Comparison of ENCODE assay signal across 34 cellular contexts in the genomic region with DNA sequence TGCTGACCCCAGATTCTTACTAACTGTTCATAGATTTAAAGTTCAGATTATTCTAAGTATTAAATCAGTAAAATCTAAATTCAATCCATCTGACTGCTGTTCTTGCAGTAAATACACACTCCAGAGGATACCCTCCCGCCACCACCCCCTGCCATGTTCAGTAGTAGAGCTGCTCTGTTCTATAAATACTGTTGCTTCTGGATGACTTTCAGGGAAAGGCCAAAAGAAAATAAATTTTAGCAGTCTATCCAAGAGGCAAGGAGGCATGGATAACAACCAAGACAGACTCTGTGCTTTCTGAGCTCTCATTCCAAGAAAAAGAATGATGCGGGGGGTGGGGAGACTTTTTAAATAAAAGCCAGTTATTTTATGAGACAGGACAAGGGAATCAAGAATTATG.
A peak's percentile ranks its signal among the peaks of the same experiment; 100 is the strongest.
DNase-seq lines count a peak whose midpoint lies in the region; ATAC-seq and TF ChIP-seq lines count a peak whose summit lies in the region.
"Had no signal": no experiment of that assay in that cellular context is flagged by ENCODE, and none has a peak within 500 bp of the region (broad histone marks: within the 10 kb centered on the region; RNA-seq: fewer than 3 reads in every experiment).

No MANE protein-coding gene starts in this region.

- H3K79me2 ChIP-seq in SK-N-SH (ENCODE audit: insufficient read depth), result peaks cover 55% of the 10 kb centered on the region
- H3K79me2 ChIP-seq: hepatocyte had no signal

- H3K9me3 ChIP-seq in SK-N-SH (no peaks in the 10 kb centered on the region), aorta (ENCODE audit: control insufficient read depth, low read length) (no peaks in the 10 kb centered on the region)
- H3K9me3 ChIP-seq: right lobe of liver, upper lobe of left lung had no signal

- no peak for TF ChIP-seq RAD21 in SK-N-SH (IDR thresholded peaks at IDR 0.05; ENCODE audit: low read length)

- no peaks in the 10 kb centered on the region for H4K20me1 ChIP-seq in SK-N-SH (ENCODE audit: insufficient read depth)
- H4K20me1 ChIP-seq: BLaER1 treated with 17β-estradiol and CSF1 and Interleukin-3, amounts not matched to agents 10 nM and 100 nM had no signal

- DNase-seq in SK-N-SH, result peak; percentile 30
- DNase-seq in fibroblast of the aortic adventitia (ENCODE audit: low read depth), result peak; percentile 37
- peak; percentile 34 for DNase-seq in medulla oblongata (ENCODE audit: extremely low spot score)
- no peak for DNase-seq in aorta
- no peak for DNase-seq in stimulated activated CD4-positive, alpha-beta T cell treated with anti-CD3 and anti-CD28 coated beads, Interleukin-4, amount 100 ng/mL, for 4 hours
- DNase-seq in stimulated activated naive CD4-positive, alpha-beta T cell (lab: John Stamatoyannopoulos, UW), result no peak
- no peak for DNase-seq in sciatic nerve (ENCODE audit: low spot score)
- DNase-seq: activated CD4-positive, alpha-beta T cell treated with anti-CD3 and anti-CD28 coated beads for 48 hours; activated effector memory CD4-positive, alpha-beta T cell treated with Interleukin-2 at 50 U/mL for 16 hours; activated T-cell treated with anti-CD3 and anti-CD28 coated beads, Interleukin-2, amount 50 U/mL, for 1 hour; central memory CD4-positive, alpha-beta T cell; COR-L47; DMS53; endodermal cell; foreskin melanocyte; Kasumi-1; left colon; mesenchymal stem cell; NCI-H1436; NCI-H2081; NCI-H2227 treated with DMSO at 0.1 percent for 48 hours; NCI-H748 treated with DMSO at 0.1 percent for 48 hours; posterior cingulate gyrus; right lobe of liver; SHP77 treated with DMSO at 0.1 percent for 48 hours; stimulated activated CD4-positive, alpha-beta T cell treated with anti-CD3 and anti-CD28 coated beads, Interleukin-4, amount 100 ng/mL, for 1 hour; T-helper 9 cell; upper lobe of left lung had no signal

- H3K27ac ChIP-seq in SK-N-SH (ENCODE audit: low read depth in 2 of 2, low read length in 1 of 2) (no peak overlapping the region), aorta (ENCODE audit: low read depth in 1 of 2, low read length in 2 of 2) (no peak overlapping the region)
- H3K27ac ChIP-seq: 22Rv1; BLaER1 treated with 17β-estradiol and CSF1 and Interleukin-3, amounts not matched to agents 10 nM and 100 nM; hepatocyte; right lobe of liver; upper lobe of left lung; VCaP had no signal

- 96% methylated on average over 2 of the region's 2 CpGs for WGBS in SK-N-SH (ENCODE audit: low lambda C conversion rate)
- 2 to 5% methylated on average over 2 of the region's 2 CpGs for WGBS in aorta, 2 donors

- POLR2A ChIA-PET in SK-N-SH (lab: Yijun Ruan, JAX), result no interaction called here

- no peak overlapping the region for H3K9ac ChIP-seq in SK-N-SH
- H3K9ac ChIP-seq: BLaER1 treated with 17β-estradiol and CSF1 and Interleukin-3, amounts not matched to agents 10 nM and 100 nM had no signal

- intact Hi-C loops in aorta (cut with DNase I), result loop anchor here (2.0 to 10.0 kb wide), 3 partner anchors 108 to 262 kb away; partner anchors contain the start of gene ADAMTS6 (in 1 of the 2)
- intact Hi-C loops in sciatic nerve (cut with DNase I), result no loop called here

- H3K4me3 ChIP-seq in SK-N-SH (ENCODE audit: low read depth in 2 of 2, low read length in 1 of 2), result no peak overlapping the region
- no peak overlapping the region for H3K4me3 ChIP-seq in fibroblast of the aortic adventitia (ENCODE audit: low read depth, low read length)
- no peak overlapping the region for H3K4me3 ChIP-seq in aorta (ENCODE audit: low read length in 2 of 2)
- H3K4me3 ChIP-seq: BLaER1 treated with 17β-estradiol and CSF1 and Interleukin-3, amounts not matched to agents 10 nM and 100 nM; hepatocyte; right lobe of liver; upper lobe of left lung had no signal

- peaks cover 23% of the 10 kb centered on the region for H3F3A ChIP-seq in SK-N-SH (replicated peaks; ENCODE audit: insufficient read depth)

- H3K36me3 ChIP-seq in SK-N-SH (replicated peaks in 1 of 2; ENCODE audit: control insufficient read depth in 1 of 2, insufficient read depth in 2 of 2, low read length in 1 of 2) (peaks cover 0 to 51% of the 10 kb centered on the region in 2 experiments), aorta (ENCODE audit: control insufficient read depth in 1 of 2, insufficient read depth in 2 of 2, low read length in 1 of 2) (no peaks in the 10 kb centered on the region)
- H3K36me3 ChIP-seq: BLaER1 treated with 17β-estradiol and CSF1 and Interleukin-3, amounts not matched to agents 10 nM and 100 nM; right lobe of liver; upper lobe of left lung had no signal

- H3K27me3 ChIP-seq in SK-N-SH (ENCODE audit: insufficient read depth) (no peaks in the 10 kb centered on the region), aorta (ENCODE audit: control insufficient read depth in 1 of 2, insufficient read depth in 2 of 2, low read length in 1 of 2) (no peaks in the 10 kb centered on the region)
- H3K27me3 ChIP-seq: BLaER1 treated with 17β-estradiol and CSF1 and Interleukin-3, amounts not matched to agents 10 nM and 100 nM; hepatocyte; right lobe of liver; upper lobe of left lung had no signal

- H3K4me1 ChIP-seq in SK-N-SH (ENCODE audit: control insufficient read depth in 1 of 2, insufficient read depth in 2 of 2, low read depth in 1 of 2, low read length in 1 of 2) (no peaks in the 10 kb centered on the region; a peak in 1 of 4 replicates), aorta (ENCODE audit: control insufficient read depth in 1 of 2, insufficient read depth in 2 of 2, low read length in 2 of 2) (peaks cover 0 to 3% of the 10 kb centered on the region in 2 donors)
- H3K4me1 ChIP-seq: BLaER1 treated with 17β-estradiol and CSF1 and Interleukin-3, amounts not matched to agents 10 nM and 100 nM; right lobe of liver; upper lobe of left lung had no signal

- TF ChIP-seq EP300 in SK-N-SH (IDR thresholded peaks at IDR 0.05; ENCODE audit: borderline replicate concordance in 1 of 2, low read depth in 1 of 2, low read length in 1 of 2), result no peak

- TF ChIP-seq CTCF in SK-N-SH (IDR thresholded peaks at IDR 0.05), result no peak
- no peak for TF ChIP-seq CTCF in fibroblast of the aortic adventitia (IDR thresholded peaks at IDR 0.05; ENCODE audit: insufficient read depth, low read length)

- no peak overlapping the region for H3K4me2 ChIP-seq in SK-N-SH
- H3K4me2 ChIP-seq: BLaER1 treated with 17β-estradiol and CSF1 and Interleukin-3, amounts not matched to agents 10 nM and 100 nM; hepatocyte had no signal

- CTCF ChIA-PET in SK-N-SH (lab: Yijun Ruan, JAX), result interaction anchor here (1.3 to 1.4 kb wide), 2 partner anchors 18 to 117 kb away, joined by 3 read pairs; no protein-coding TSS in a partner anchor

- ATAC-seq in SK-N-SH treated with all-trans-retinoic acid at 6 μM for 48 hours (no peak), aorta (ENCODE audit: low FRiP score) (peak; percentile 58), sciatic nerve (no peak)
- ATAC-seq: activated naive CD4-positive, alpha-beta T cell treated with anti-CD3 and anti-CD28 coated beads, Interleukin-2, amount 50 U/mL, for 72 hours; left colon; right lobe of liver had no signal

- H3K9me2 ChIP-seq in SK-N-SH, result no peaks in the 10 kb centered on the region

- no peak overlapping the region for H2AFZ ChIP-seq in SK-N-SH (ENCODE audit: low read depth)
- H2AFZ ChIP-seq: hepatocyte had no signal

TF ChIP-seq in SK-N-SH, 30 proteins besides CTCF, POLR2A, EP300 and RAD21:
- TF ChIP-seq, protein P1, sequence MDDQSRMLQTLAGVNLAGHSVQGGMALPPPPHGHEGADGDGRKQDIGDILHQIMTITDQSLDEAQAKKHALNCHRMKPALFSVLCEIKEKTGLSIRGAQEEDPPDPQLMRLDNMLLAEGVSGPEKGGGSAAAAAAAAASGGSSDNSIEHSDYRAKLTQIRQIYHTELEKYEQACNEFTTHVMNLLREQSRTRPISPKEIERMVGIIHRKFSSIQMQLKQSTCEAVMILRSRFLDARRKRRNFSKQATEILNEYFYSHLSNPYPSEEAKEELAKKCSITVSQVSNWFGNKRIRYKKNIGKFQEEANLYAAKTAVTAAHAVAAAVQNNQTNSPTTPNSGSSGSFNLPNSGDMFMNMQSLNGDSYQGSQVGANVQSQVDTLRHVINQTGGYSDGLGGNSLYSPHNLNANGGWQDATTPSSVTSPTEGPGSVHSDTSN (IDR thresholded peaks at IDR 0.05), result no peak
- TF ChIP-seq MAX (IDR thresholded peaks at IDR 0.05; ENCODE audit: low read depth), result no peak
- no peak for TF ChIP-seq POLR2AphosphoS5 (IDR thresholded peaks at IDR 0.05; ENCODE audit: low read depth, low read length)
- no peak for TF ChIP-seq FOSL2 (IDR thresholded peaks at IDR 0.05; ENCODE audit: borderline replicate concordance, low read depth)
- TF ChIP-seq MEF2A (IDR thresholded peaks at IDR 0.05; ENCODE audit: borderline replicate concordance, low read depth), result no peak
TF ChIP-seq in SK-N-SH: peak in this region for 0.

TF ChIP-seq in SK-N-SH treated with all-trans-retinoic acid at 6 μM for 48 hours, 23 proteins besides CTCF, POLR2A, EP300 and RAD21:
- TF ChIP-seq CSRNP3 (CRISPR knock-in tag; IDR thresholded peaks at IDR 0.05) (no peak), SNAI2 (CRISPR knock-in tag; IDR thresholded peaks at IDR 0.05) (no peak), OSR1 (CRISPR knock-in tag; IDR thresholded peaks at IDR 0.05) (no peak)
- TF ChIP-seq, protein P2, sequence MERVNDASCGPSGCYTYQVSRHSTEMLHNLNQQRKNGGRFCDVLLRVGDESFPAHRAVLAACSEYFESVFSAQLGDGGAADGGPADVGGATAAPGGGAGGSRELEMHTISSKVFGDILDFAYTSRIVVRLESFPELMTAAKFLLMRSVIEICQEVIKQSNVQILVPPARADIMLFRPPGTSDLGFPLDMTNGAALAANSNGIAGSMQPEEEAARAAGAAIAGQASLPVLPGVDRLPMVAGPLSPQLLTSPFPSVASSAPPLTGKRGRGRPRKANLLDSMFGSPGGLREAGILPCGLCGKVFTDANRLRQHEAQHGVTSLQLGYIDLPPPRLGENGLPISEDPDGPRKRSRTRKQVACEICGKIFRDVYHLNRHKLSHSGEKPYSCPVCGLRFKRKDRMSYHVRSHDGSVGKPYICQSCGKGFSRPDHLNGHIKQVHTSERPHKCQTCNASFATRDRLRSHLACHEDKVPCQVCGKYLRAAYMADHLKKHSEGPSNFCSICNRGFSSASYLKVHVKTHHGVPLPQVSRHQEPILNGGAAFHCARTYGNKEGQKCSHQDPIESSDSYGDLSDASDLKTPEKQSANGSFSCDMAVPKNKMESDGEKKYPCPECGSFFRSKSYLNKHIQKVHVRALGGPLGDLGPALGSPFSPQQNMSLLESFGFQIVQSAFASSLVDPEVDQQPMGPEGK (CRISPR knock-in tag; IDR thresholded peaks at IDR 0.05; ENCODE audit: borderline replicate concordance), result no peak

Comparison
In these comparisons a context has a peak if more than half of its experiments do, and no peak if none do; other contexts are left out.
1. DNase-seq: peak in SK-N-SH (single experiment), fibroblast of the aortic adventitia (single experiment) and medulla oblongata (single experiment); none in aorta (0 of 2), stimulated activated CD4-positive, alpha-beta T cell treated with anti-CD3 and anti-CD28 coated beads, Interleukin-4, amount 100 ng/mL, for 4 hours (0 of 2), stimulated activated naive CD4-positive, alpha-beta T cell (0 of 6) and sciatic nerve (single experiment).